15 cellular contexts compared by ENCODE assay signal in genomic region chr17:48563385-48563838, GRCh38. TPM values are rescaled to one million over a fixed set of nuclear protein-coding genes. Genes with fewer than 3 reads are reported as not detected.
DNase-seq lines count a peak whose midpoint lies in the region; ATAC-seq and TF ChIP-seq lines count a peak whose summit lies in the region.
"Had no signal": no experiment of that assay in that cellular context is flagged by ENCODE, and none has a peak within 500 bp of the region (broad histone marks: within the 10 kb centered on the region; RNA-seq: fewer than 3 reads in every experiment).

No MANE protein-coding gene starts in this region.

- POLR2A ChIA-PET in HEK293 (lab: Yijun Ruan, JAX): interaction anchor here (0.7 kb wide), 1 partner anchor 8 kb away, joined by 3 read pairs; no protein-coding TSS in a partner anchor
- POLR2A ChIA-PET in activated CD8-positive, alpha-beta T cell treated with anti-CD3 and anti-CD28 coated beads for 36 hours (lab: Charles Lee): interaction anchor here (0.6 to 1.8 kb wide), 2 partner anchors 20 to 344 kb away, joined by 5 to 6 read pairs; no protein-coding TSS in a partner anchor

- H3K27me3 Mint-ChIP-seq in T-helper 17 cell: peaks cover 23% of the 10 kb centered on the region
- H3K27me3 Mint-ChIP-seq in glutamatergic neuron (ENCODE audit: unreplicated experiment): peaks cover 38% of the 10 kb centered on the region
- peaks cover 56% of the 10 kb centered on the region for H3K27me3 Mint-ChIP-seq in endodermal cell (ENCODE audit: insufficient read depth)
- H3K27me3 Mint-ChIP-seq in activated CD8-positive, alpha-beta T cell treated with anti-CD3 and anti-CD28 coated beads for 36 hours: peaks cover 2% of the 10 kb centered on the region

- H3K9me3 ChIP-seq in HEK293 (ENCODE audit: control insufficient read depth, insufficient read depth, low read depth, low read length): no peaks in the 10 kb centered on the region
- H3K9me3 ChIP-seq in T-helper 17 cell (ENCODE audit: control insufficient read depth, low read length, poor library complexity, severe bottlenecking): no peaks in the 10 kb centered on the region
- H3K9me3 ChIP-seq in sigmoid colon: no peaks in the 10 kb centered on the region
- H3K9me3 ChIP-seq in endodermal cell (ENCODE audit: control insufficient read depth, low read length): peaks cover 13% of the 10 kb centered on the region

- H3K36me3 Mint-ChIP-seq in T-helper 17 cell (ENCODE audit: low read depth) (peaks cover 3% of the 10 kb centered on the region), glutamatergic neuron (ENCODE audit: unreplicated experiment) (no peaks in the 10 kb centered on the region), endodermal cell (ENCODE audit: low read depth) (no peaks in the 10 kb centered on the region)
- no peaks in the 10 kb centered on the region for H3K36me3 Mint-ChIP-seq in activated CD8-positive, alpha-beta T cell treated with anti-CD3 and anti-CD28 coated beads for 36 hours (ENCODE audit: low read depth)

- DNase-seq in T-helper 17 cell: no peak
- no peak for DNase-seq in glutamatergic neuron
- DNase-seq in sigmoid colon: no peak
- DNase-seq in germinal center (ENCODE audit: low spot score): no peak
- no peak for DNase-seq in endodermal cell
- DNase-seq in medulla oblongata (ENCODE audit: extremely low spot score): no peak
- DNase-seq in activated CD8-positive, alpha-beta T cell treated with anti-CD3 and anti-CD28 coated beads for 36 hours: no peak
- DNase-seq: activated B cell treated with CpG ODN at 0.5 μM for 24 hours; activated T-cell treated with anti-CD3 and anti-CD28 coated beads for 4 hours; aorta; CD4-positive, alpha-beta T cell; naive thymus-derived CD4-positive, alpha-beta T cell; NCI-H510A treated with DMSO at 0.1 percent for 48 hours; SIG-M5 had no signal

- H3K9ac ChIP-seq in endodermal cell (ENCODE audit: extremely low read depth, low read length, poor library complexity, severe bottlenecking): no peak overlapping the region

- WGBS in sigmoid colon, 2 donors: 85 to 88% methylated on average over 6 of the region's 6 CpGs
- WGBS in endodermal cell (ENCODE audit: insufficient coverage in 1 of 2, insufficient read length in 1 of 2), 2 experiments: 19 to 23% methylated on average over 4 to 6 of the region's 6 CpGs

- intact Hi-C loops in sigmoid colon (cut with DNase I): no loop called here
- intact Hi-C loops in activated CD8-positive, alpha-beta T cell treated with anti-CD3 and anti-CD28 coated beads for 36 hours (cut with micrococcal nuclease): no loop called here

- no peak overlapping the region for H3K4me3 ChIP-seq in HEK293 (ENCODE audit: low read depth, low read length)
- H3K4me3 ChIP-seq in sigmoid colon: peak overlapping the region; percentile 32 to 52 (median 48)
- no peak overlapping the region for H3K4me3 ChIP-seq in endodermal cell (ENCODE audit: low read length)

- H3K4me1 Mint-ChIP-seq in T-helper 17 cell: peaks cover 14% of the 10 kb centered on the region
- peaks cover 3% of the 10 kb centered on the region for H3K4me1 Mint-ChIP-seq in glutamatergic neuron (ENCODE audit: low read depth, unreplicated experiment)
- H3K4me1 Mint-ChIP-seq in endodermal cell: peaks cover 2% of the 10 kb centered on the region
- peaks cover 6% of the 10 kb centered on the region for H3K4me1 Mint-ChIP-seq in activated CD8-positive, alpha-beta T cell treated with anti-CD3 and anti-CD28 coated beads for 36 hours (ENCODE audit: low read depth)

- no peak for TF ChIP-seq POLR2A in sigmoid colon (IDR thresholded peaks at IDR 0.05)

- CTCF ChIA-PET in HEK293 (lab: Yijun Ruan, JAX): interaction anchor here (1.2 to 2.0 kb wide), 3 partner anchors 22 to 30 kb away, joined by 4 to 5 read pairs (median 4); partner anchors contain the start of gene HOXB5
- CTCF ChIA-PET in activated CD8-positive, alpha-beta T cell treated with anti-CD3 and anti-CD28 coated beads for 36 hours (lab: Charles Lee): interaction anchor here (1.2 kb wide), 1 partner anchor 187 kb away, joined by 4 read pairs; no protein-coding TSS in a partner anchor

- H3K36me3 ChIP-seq in HEK293 (ENCODE audit: control insufficient read depth in 2 of 2, insufficient read depth in 1 of 2, low read length in 2 of 2) (peaks cover 13 to 61% of the 10 kb centered on the region in 2 experiments), sigmoid colon (no peaks in the 10 kb centered on the region), endodermal cell (ENCODE audit: control insufficient read depth, insufficient read depth, low read length) (no peaks in the 10 kb centered on the region)

- H3K4me1 ChIP-seq in HEK293 (ENCODE audit: control insufficient read depth, insufficient read depth, low read length) (peaks cover 89% of the 10 kb centered on the region), sigmoid colon (peaks cover 0 to 100% (median 99%) of the 10 kb centered on the region in 4 donors), endodermal cell (ENCODE audit: control insufficient read depth, insufficient read depth, low read length) (peaks cover under 1% of the 10 kb centered on the region)

- H3K9me3 Mint-ChIP-seq in glutamatergic neuron (ENCODE audit: unreplicated experiment) (peaks cover 7% of the 10 kb centered on the region), endodermal cell (no peaks in the 10 kb centered on the region)
- H3K9me3 Mint-ChIP-seq in activated CD8-positive, alpha-beta T cell treated with anti-CD3 and anti-CD28 coated beads for 36 hours: no peaks in the 10 kb centered on the region
- H3K9me3 Mint-ChIP-seq: activated B cell treated with CpG ODN at 0.5 μM for 24 hours; CD4-positive, alpha-beta T cell had no signal

- H3K27ac ChIP-seq in HEK293 (ENCODE audit: extremely low read depth, low read depth, low read length): peak overlapping the region; percentile 76; the same call in 1 of the 2 replicates
- H3K27ac ChIP-seq in sigmoid colon: peak overlapping the region; percentile 94 to 99 (median 96)
- H3K27ac ChIP-seq in endodermal cell (ENCODE audit: low read depth, low read length): no peak overlapping the region

- TF ChIP-seq CTCF in HEK293 (tag by site-specific recombination; IDR thresholded peaks at IDR 0.05): no peak
- no peak for TF ChIP-seq CTCF in glutamatergic neuron (IDR thresholded peaks at IDR 0.05; ENCODE audit: partially characterized antibody, unreplicated experiment)
- TF ChIP-seq CTCF in sigmoid colon (IDR thresholded peaks at IDR 0.05): no peak
- TF ChIP-seq CTCF in endodermal cell (conservative IDR thresholded peaks at IDR 0.05): no peak
- TF ChIP-seq CTCF in activated CD8-positive, alpha-beta T cell treated with anti-CD3 and anti-CD28 coated beads for 36 hours (IDR thresholded peaks at IDR 0.05): no peak

- no peak for TF ChIP-seq EP300 in sigmoid colon (IDR thresholded peaks at IDR 0.05)

- H3K27ac Mint-ChIP-seq in T-helper 17 cell (no peak overlapping the region), glutamatergic neuron (ENCODE audit: unreplicated experiment) (no peak overlapping the region), endodermal cell (no peak overlapping the region)
- H3K27ac Mint-ChIP-seq in activated CD8-positive, alpha-beta T cell treated with anti-CD3 and anti-CD28 coated beads for 36 hours: no peak overlapping the region
- H3K27ac Mint-ChIP-seq: activated B cell treated with CpG ODN at 0.5 μM for 24 hours; CD4-positive, alpha-beta T cell had no signal

- ATAC-seq in T-helper 17 cell: no peak
- ATAC-seq in activated CD8-positive, alpha-beta T cell treated with anti-CD3 and anti-CD28 coated beads for 36 hours: no peak
- ATAC-seq: naive thymus-derived CD4-positive, alpha-beta T cell had no signal

- H3K27me3 ChIP-seq in sigmoid colon (no peaks in the 10 kb centered on the region), endodermal cell (ENCODE audit: control insufficient read depth, insufficient read depth, low read length, poor library complexity, severe bottlenecking) (peaks cover 99% of the 10 kb centered on the region)

- H3K4me3 Mint-ChIP-seq in T-helper 17 cell (peak overlapping the region; percentile 39), glutamatergic neuron (ENCODE audit: unreplicated experiment) (peak overlapping the region; percentile 26), endodermal cell (no peak overlapping the region)
- no peak overlapping the region for H3K4me3 Mint-ChIP-seq in activated CD8-positive, alpha-beta T cell treated with anti-CD3 and anti-CD28 coated beads for 36 hours
- H3K4me3 Mint-ChIP-seq: activated B cell treated with CpG ODN at 0.5 μM for 24 hours; CD4-positive, alpha-beta T cell had no signal

RNA-seq across cellular contexts. Expression of gene HOXB4, which starts 14.7 kb away (rescaled TPM):
- total RNA-seq in T-helper 17 cell (1 to 10 TPM in 1 of 2 donors, under 1 TPM in 1; 0.91 to 1.8 TPM), glutamatergic neuron (ENCODE audit: unreplicated experiment) (not detected), sigmoid colon (1 to 10 TPM; 4.6 to 8.3 (median 5.4) TPM), endodermal cell (not detected)
- 1 to 10 TPM in 2 of 3 donors, under 1 TPM in 1; 0.23 to 2.7 (median 1.2) TPM for polyA plus RNA-seq in sigmoid colon
- polyA plus RNA-seq in endodermal cell (2013, experiment 1 of 2): 3.5 TPM
- polyA plus RNA-seq in endodermal cell (2013, experiment 2 of 2): 3.4 TPM
- 1 to 10 TPM; 1.7 to 2.0 TPM for total RNA-seq in activated CD8-positive, alpha-beta T cell treated with anti-CD3 and anti-CD28 coated beads for 36 hours
- polyA plus RNA-seq: naive thymus-derived CD4-positive, alpha-beta T cell had no signal

RNA-seq across cellular contexts. Expression of gene HOXB2, which starts 18.5 kb away (rescaled TPM):
- total RNA-seq in T-helper 17 cell (10 to 100 TPM in 1 of 2 donors, 1 to 10 TPM in 1; 4.5 to 18.8 TPM), glutamatergic neuron (ENCODE audit: unreplicated experiment) (12.7 TPM), sigmoid colon (10 to 100 TPM; 44.9 to 86.1 (median 63.6) TPM), endodermal cell (under 1 TPM in 1 of 2 donors, not detected in 1; 0.22 TPM)
- 1 to 10 TPM; 1.6 to 7.8 (median 3.0) TPM for polyA plus RNA-seq in sigmoid colon
- 121 TPM for polyA plus RNA-seq in endodermal cell (2013, experiment 1 of 2)
- polyA plus RNA-seq in endodermal cell (2013, experiment 2 of 2): 124 TPM
- total RNA-seq in activated CD8-positive, alpha-beta T cell treated with anti-CD3 and anti-CD28 coated beads for 36 hours: 10 to 100 TPM; 12.6 to 13.0 TPM

RNA-seq across cellular contexts. Expression of gene HOXB3, which starts 26.6 kb away (rescaled TPM):
- 1 to 10 TPM; 1.7 to 4.6 TPM for total RNA-seq in T-helper 17 cell
- total RNA-seq in glutamatergic neuron (ENCODE audit: unreplicated experiment): not detected
- total RNA-seq in sigmoid colon: 10 to 100 TPM; 25.3 to 64.3 (median 30.1) TPM
- polyA plus RNA-seq in sigmoid colon: 10 to 100 TPM in 2 of 3 donors, 1 to 10 TPM in 1; 6.2 to 16.7 (median 10.2) TPM
- not detected for total RNA-seq in endodermal cell
- polyA plus RNA-seq in endodermal cell (2013, experiment 1 of 2): 36.0 TPM
- 33.5 TPM for polyA plus RNA-seq in endodermal cell (2013, experiment 2 of 2)
- 1 to 10 TPM; 1.4 to 2.0 TPM for total RNA-seq in activated CD8-positive, alpha-beta T cell treated with anti-CD3 and anti-CD28 coated beads for 36 hours

RNA-seq across cellular contexts. Expression of gene HOXB5, which starts 30.2 kb away (rescaled TPM):
- total RNA-seq in T-helper 17 cell (not detected), glutamatergic neuron (ENCODE audit: unreplicated experiment) (not detected), sigmoid colon (1 to 10 TPM; 1.5 to 2.5 (median 2.1) TPM), endodermal cell (not detected)
- polyA plus RNA-seq in sigmoid colon: 10 to 100 TPM in 1 of 3 donors, 1 to 10 TPM in 2; 3.2 to 13.9 (median 4.2) TPM
- 5.3 TPM for polyA plus RNA-seq in endodermal cell (2013, experiment 1 of 2)
- polyA plus RNA-seq in endodermal cell (2013, experiment 2 of 2): 2.5 TPM
- total RNA-seq in activated CD8-positive, alpha-beta T cell treated with anti-CD3 and anti-CD28 coated beads for 36 hours: not detected
- total RNA-seq: activated B cell treated with CpG ODN at 0.5 μM for 24 hours; CD4-positive, alpha-beta T cell; naive thymus-derived CD4-positive, alpha-beta T cell had no signal
- polyA plus RNA-seq: naive thymus-derived CD4-positive, alpha-beta T cell had no signal

RNA-seq across cellular contexts. Expression of gene HOXB1, which starts 32.6 kb away (rescaled TPM):
- total RNA-seq in T-helper 17 cell: not detected
- not detected for total RNA-seq in glutamatergic neuron (ENCODE audit: unreplicated experiment)
- under 1 TPM in 1 of 4 donors, not detected in 3; 0.27 TPM for total RNA-seq in sigmoid colon
- under 1 TPM in 2 of 3 donors, not detected in 1; 0.60 to 0.92 TPM for polyA plus RNA-seq in sigmoid colon
- not detected for total RNA-seq in endodermal cell
- 27.1 TPM for polyA plus RNA-seq in endodermal cell (2013, experiment 1 of 2)
- polyA plus RNA-seq in endodermal cell (2013, experiment 2 of 2): 28.3 TPM
- total RNA-seq in activated CD8-positive, alpha-beta T cell treated with anti-CD3 and anti-CD28 coated beads for 36 hours: not detected
- total RNA-seq: activated B cell treated with CpG ODN at 0.5 μM for 24 hours; aorta; CD4-positive, alpha-beta T cell; naive thymus-derived CD4-positive, alpha-beta T cell had no signal
- polyA plus RNA-seq: naive thymus-derived CD4-positive, alpha-beta T cell had no signal

Comparison
In these comparisons a context has a peak if more than half of its experiments do, and no peak if none do; other contexts are left out.
1. H3K4me3 ChIP-seq: peak in sigmoid colon (4 of 4); none in HEK293 (single experiment) and endodermal cell (single experiment).
2. H3K4me3 Mint-ChIP-seq: peak in T-helper 17 cell (single experiment) and glutamatergic neuron (single experiment); none in endodermal cell (single experiment) and activated CD8-positive, alpha-beta T cell treated with anti-CD3 and anti-CD28 coated beads for 36 hours (single experiment).
3. RNA of gene HOXB2, which starts 18.5 kb away (total RNA-seq): 44.9 to 86.1 TPM in sigmoid colon, 4.5 to 18.8 TPM in T-helper 17 cell, 12.6 to 13.0 TPM in activated CD8-positive, alpha-beta T cell treated with anti-CD3 and anti-CD28 coated beads for 36 hours and 12.7 TPM in glutamatergic neuron (single experiment); 0.22 TPM in endodermal cell; every median in the first group is over 4 times any median in the second.
4. RNA of gene HOXB3, which starts 26.6 kb away (total RNA-seq): 25.3 to 64.3 TPM in sigmoid colon; 1.7 to 4.6 TPM in T-helper 17 cell, 1.4 to 2.0 TPM in activated CD8-positive, alpha-beta T cell treated with anti-CD3 and anti-CD28 coated beads for 36 hours, not detected in glutamatergic neuron (single experiment) and not detected in endodermal cell; every median in the first group is over 4 times any median in the second.